30 cellular contexts compared by ENCODE assay signal in the genomic region with DNA sequence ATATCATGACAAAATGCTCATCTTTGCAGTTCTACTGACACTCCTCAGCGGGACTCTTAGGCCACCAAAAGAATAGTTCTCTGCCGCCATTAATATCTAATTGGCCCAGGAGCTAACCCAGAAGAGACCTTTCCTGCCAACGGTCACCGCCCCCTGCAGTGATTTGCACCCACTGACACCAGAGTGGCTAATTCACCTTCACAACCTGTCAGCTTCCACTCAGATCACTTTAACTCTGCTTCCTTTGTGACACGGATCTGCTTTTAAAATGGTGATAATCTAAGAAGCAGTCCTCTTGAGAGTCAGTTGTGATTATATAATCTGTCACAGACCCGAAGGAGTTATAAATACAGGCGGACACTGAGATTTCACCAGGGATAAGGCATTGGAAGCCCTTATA.
"Had no signal": no experiment of that assay in that cellular context is flagged by ENCODE, and none has a peak within 500 bp of the region (broad histone marks: within the 10 kb centered on the region; RNA-seq: fewer than 3 reads in every experiment).

No MANE protein-coding gene starts in this region.

- H3K36me3 ChIP-seq: ascending aorta, breast epithelium, cardiac muscle cell, colonic mucosa, heart left ventricle had no signal

- H3K9me3 ChIP-seq: ascending aorta, breast epithelium, colonic mucosa, heart left ventricle had no signal

- H3K4me3 ChIP-seq: ascending aorta, breast epithelium, cardiac muscle cell, colonic mucosa, heart left ventricle had no signal

- H3K27ac ChIP-seq: ascending aorta, breast epithelium, cardiac muscle cell, colonic mucosa, heart left ventricle had no signal

- H3K27ac Mint-ChIP-seq: activated CD4-positive, alpha-beta memory T cell treated with anti-CD3 and anti-CD28 coated beads for 36 hours; activated CD4-positive, alpha-beta T cell treated with anti-CD3 and anti-CD28 coated beads for 36 hours; activated CD4-positive, alpha-beta T cell treated with anti-CD3 and anti-CD28 coated beads, Interleukin-2, amount 10 ng/mL, durations not matched to agents 24 days and 14 days; activated CD8-positive, alpha-beta memory T cell treated with anti-CD3 and anti-CD28 coated beads, Interleukin-2, amount 10 ng/mL, durations not matched to agents 7 days and 5 days; activated CD8-positive, alpha-beta T cell treated with anti-CD3 and anti-CD28 coated beads, Interleukin-2, amount 10 ng/mL, durations not matched to agents 7 days and 5 days; activated naive CD4-positive, alpha-beta T cell treated with anti-CD3 and anti-CD28 coated beads for 36 hours; activated naive CD4-positive, alpha-beta T cell treated with anti-CD3 and anti-CD28 coated beads, Interleukin-2, amount 50 U/mL, for 24 hours; activated naive CD8-positive, alpha-beta T cell treated with anti-CD3 and anti-CD28 coated beads for 36 hours; activated naive CD8-positive, alpha-beta T cell treated with anti-CD3 and anti-CD28 coated beads, Interleukin-2, amount 50 U/mL, for 24 hours; activated T-helper 1 cell treated with anti-CD3 and anti-CD28 coated beads, Interleukin-12 subunit alpha, Interleukin-12 subunit beta, Interleukin-2, Interleukin-4 antibody, amounts not matched to agents 30 ng/mL and 10 ng/mL and 1 ng/mL, durations not matched to agents 14 hours and 24 hours and 36 hours; activated T-helper 2 cell treated with anti-CD3 and anti-CD28 coated beads, Interferon-gamma antibody, Interleukin-2, Interleukin-4, amounts not matched to agents 10 μg/mL and 5 μg/mL and 100 μg/mL, durations not matched to agents 14 hours and 24 hours and 36 hours; endodermal cell had no signal

- H3K4me1 ChIP-seq: ascending aorta, breast epithelium, colonic mucosa, heart left ventricle had no signal

- H3K4me1 Mint-ChIP-seq: activated naive CD4-positive, alpha-beta T cell treated with anti-CD3 and anti-CD28 coated beads, Interleukin-2, amount 50 U/mL, for 24 hours; brain; endodermal cell had no signal

- DNase-seq: activated CD4-positive, alpha-beta memory T cell treated with anti-CD3 and anti-CD28 coated beads for 36 hours; activated CD4-positive, alpha-beta T cell treated with anti-CD3 and anti-CD28 coated beads for 36 hours; activated CD4-positive, alpha-beta T cell treated with anti-CD3 and anti-CD28 coated beads, Interleukin-2, amount 10 ng/mL, durations not matched to agents 24 days and 14 days; activated CD4-positive, CD25-positive, alpha-beta regulatory T cell; activated CD4-positive, CD25-positive, alpha-beta regulatory T cell treated with anti-CD3 and anti-CD28 coated beads, Interleukin-2, amount 50 U/mL, for 72 hours; activated CD8-positive, alpha-beta memory T cell treated with anti-CD3 and anti-CD28 coated beads, Interleukin-2, amount 10 ng/mL, durations not matched to agents 7 days and 5 days; activated CD8-positive, alpha-beta memory T cell treated with anti-CD3 and anti-CD28 coated beads, Interleukin-2, amount 50 U/mL, for 4 hours; activated CD8-positive, alpha-beta T cell treated with anti-CD3 and anti-CD28 coated beads, Interleukin-2, amount 10 ng/mL, durations not matched to agents 7 days and 5 days; activated effector memory CD4-positive, alpha-beta T cell treated with anti-CD3 and anti-CD28 coated beads, Interleukin-2, amount 50 U/mL, for 16 hours; activated naive CD4-positive, alpha-beta T cell treated with anti-CD3 and anti-CD28 coated beads for 36 hours; activated naive CD8-positive, alpha-beta T cell treated with anti-CD3 and anti-CD28 coated beads for 36 hours; activated naive CD8-positive, alpha-beta T cell treated with anti-CD3 and anti-CD28 coated beads, Interleukin-2, amount 50 U/mL, for 24 hours; activated T-cell treated with anti-CD3 and anti-CD28 coated beads, Interleukin-2, amount 50 U/mL, for 1 hour; activated T-cell treated with anti-CD3 and anti-CD28 coated beads, Interleukin-2, amount 50 U/mL, for 48 hours; central memory CD4-positive, alpha-beta T cell; cerebellar nuclear complex; colonic mucosa; effector CD8-positive, alpha-beta T cell; endodermal cell; foreskin fibroblast; heart left ventricle; T-helper 2 cell had no signal

- H3K36me3 Mint-ChIP-seq: activated CD4-positive, alpha-beta memory T cell treated with anti-CD3 and anti-CD28 coated beads for 36 hours; activated CD8-positive, alpha-beta memory T cell treated with anti-CD3 and anti-CD28 coated beads, Interleukin-2, amount 10 ng/mL, durations not matched to agents 7 days and 5 days; activated naive CD4-positive, alpha-beta T cell treated with anti-CD3 and anti-CD28 coated beads, Interleukin-2, amount 50 U/mL, for 24 hours; activated naive CD8-positive, alpha-beta T cell treated with anti-CD3 and anti-CD28 coated beads for 36 hours; brain had no signal

- H3K27me3 Mint-ChIP-seq: activated CD4-positive, alpha-beta memory T cell treated with anti-CD3 and anti-CD28 coated beads for 36 hours; activated CD4-positive, alpha-beta T cell treated with anti-CD3 and anti-CD28 coated beads for 36 hours; activated CD4-positive, alpha-beta T cell treated with anti-CD3 and anti-CD28 coated beads, Interleukin-2, amount 10 ng/mL, durations not matched to agents 24 days and 14 days; activated CD8-positive, alpha-beta memory T cell treated with anti-CD3 and anti-CD28 coated beads, Interleukin-2, amount 10 ng/mL, durations not matched to agents 7 days and 5 days; activated naive CD8-positive, alpha-beta T cell treated with anti-CD3 and anti-CD28 coated beads for 36 hours had no signal

- H3K27me3 ChIP-seq: ascending aorta, breast epithelium, cardiac muscle cell, colonic mucosa, heart left ventricle had no signal

- H3K9me3 Mint-ChIP-seq: activated CD4-positive, alpha-beta memory T cell treated with anti-CD3 and anti-CD28 coated beads for 36 hours; activated CD4-positive, alpha-beta T cell treated with anti-CD3 and anti-CD28 coated beads, Interleukin-2, amount 10 ng/mL, durations not matched to agents 24 days and 14 days; activated naive CD4-positive, alpha-beta T cell treated with anti-CD3 and anti-CD28 coated beads for 36 hours; activated naive CD4-positive, alpha-beta T cell treated with anti-CD3 and anti-CD28 coated beads, Interleukin-2, amount 50 U/mL, for 24 hours; activated naive CD8-positive, alpha-beta T cell treated with anti-CD3 and anti-CD28 coated beads for 36 hours; activated naive CD8-positive, alpha-beta T cell treated with anti-CD3 and anti-CD28 coated beads, Interleukin-2, amount 50 U/mL, for 24 hours; activated T-helper 1 cell treated with anti-CD3 and anti-CD28 coated beads, Interleukin-12 subunit alpha, Interleukin-12 subunit beta, Interleukin-2, Interleukin-4 antibody, amounts not matched to agents 30 ng/mL and 10 ng/mL and 1 ng/mL, durations not matched to agents 14 hours and 24 hours and 36 hours; activated T-helper 2 cell treated with anti-CD3 and anti-CD28 coated beads, Interferon-gamma antibody, Interleukin-2, Interleukin-4, amounts not matched to agents 10 μg/mL and 5 μg/mL and 100 μg/mL, durations not matched to agents 14 hours and 24 hours and 36 hours; brain; endodermal cell had no signal

- H3K4me3 Mint-ChIP-seq: activated CD4-positive, alpha-beta memory T cell treated with anti-CD3 and anti-CD28 coated beads for 36 hours; activated CD4-positive, alpha-beta T cell treated with anti-CD3 and anti-CD28 coated beads for 36 hours; activated CD4-positive, alpha-beta T cell treated with anti-CD3 and anti-CD28 coated beads, Interleukin-2, amount 10 ng/mL, durations not matched to agents 24 days and 14 days; activated CD8-positive, alpha-beta memory T cell treated with anti-CD3 and anti-CD28 coated beads, Interleukin-2, amount 10 ng/mL, durations not matched to agents 7 days and 5 days; activated CD8-positive, alpha-beta T cell treated with anti-CD3 and anti-CD28 coated beads, Interleukin-2, amount 10 ng/mL, durations not matched to agents 7 days and 5 days; activated naive CD4-positive, alpha-beta T cell treated with anti-CD3 and anti-CD28 coated beads for 36 hours; activated naive CD4-positive, alpha-beta T cell treated with anti-CD3 and anti-CD28 coated beads, Interleukin-2, amount 50 U/mL, for 24 hours; activated naive CD8-positive, alpha-beta T cell treated with anti-CD3 and anti-CD28 coated beads for 36 hours; activated naive CD8-positive, alpha-beta T cell treated with anti-CD3 and anti-CD28 coated beads, Interleukin-2, amount 50 U/mL, for 24 hours; activated T-helper 1 cell treated with anti-CD3 and anti-CD28 coated beads, Interleukin-12 subunit alpha, Interleukin-12 subunit beta, Interleukin-2, Interleukin-4 antibody, amounts not matched to agents 30 ng/mL and 10 ng/mL and 1 ng/mL, durations not matched to agents 14 hours and 24 hours and 36 hours; brain; endodermal cell had no signal

- ATAC-seq: activated CD4-positive, alpha-beta T cell treated with anti-CD3 and anti-CD28 coated beads for 36 hours; activated CD8-positive, alpha-beta memory T cell treated with anti-CD3 and anti-CD28 coated beads, Interleukin-2, amount 10 ng/mL, durations not matched to agents 7 days and 5 days; activated CD8-positive, alpha-beta T cell treated with anti-CD3 and anti-CD28 coated beads, Interleukin-2, amount 10 ng/mL, durations not matched to agents 7 days and 5 days; activated naive CD8-positive, alpha-beta T cell treated with anti-CD3 and anti-CD28 coated beads, Interleukin-2, amount 50 U/mL, for 24 hours; esophagus mucosa; heart left ventricle had no signal
